In the genomic region with DNA sequence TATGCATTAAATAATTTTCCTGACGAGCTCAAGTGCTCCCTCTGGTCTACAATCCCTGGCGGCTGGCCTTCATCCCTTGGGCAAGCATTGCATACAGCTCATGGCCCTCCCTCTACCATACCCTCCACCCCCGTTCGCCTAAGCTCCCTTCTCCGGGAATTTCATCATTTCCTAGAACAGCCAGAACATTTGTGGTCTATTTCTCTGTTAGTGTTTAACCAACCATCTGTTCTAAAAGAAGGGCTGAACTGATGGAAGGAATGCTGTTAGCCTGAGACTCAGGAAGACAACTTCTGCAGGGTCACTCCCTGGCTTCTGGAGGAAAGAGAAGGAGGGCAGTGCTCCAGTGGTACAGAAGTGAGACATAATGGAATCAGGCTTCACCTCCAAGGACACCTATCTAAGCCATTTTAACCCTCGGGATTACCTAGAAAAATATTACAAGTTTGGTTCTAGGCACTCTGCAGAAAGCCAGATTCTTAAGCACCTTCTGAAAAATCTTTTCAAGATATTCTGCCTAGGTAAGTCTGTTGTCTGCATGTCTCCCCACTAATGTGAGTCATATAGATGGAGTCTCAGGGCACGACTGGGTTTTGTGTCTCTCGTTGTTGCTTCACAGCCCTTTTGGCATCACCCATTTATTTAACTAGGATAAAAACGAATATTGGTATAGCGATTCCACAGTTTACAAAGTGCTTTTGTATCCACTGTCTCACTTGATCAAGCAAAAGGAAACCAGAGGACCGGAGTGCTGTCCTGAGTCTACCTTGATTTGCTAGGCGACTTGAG, we compare ENCODE assay signal across 9 cellular contexts. TPM values are rescaled to one million over a fixed set of nuclear protein-coding genes. Genes with fewer than 3 reads are reported as not detected.
A peak's percentile ranks its signal among the peaks of the same experiment; 100 is the strongest.
DNase-seq lines count a peak whose midpoint lies in the region; ATAC-seq, FAIRE-seq and TF ChIP-seq lines count a peak whose summit lies in the region.
"Had no signal": no experiment of that assay in that cellular context is flagged by ENCODE, and none has a peak within 500 bp of the region (broad histone marks: within the 10 kb centered on the region; RNA-seq: fewer than 3 reads in every experiment).

A gene (plus strand): TSS at position 210 of the 789 bp plus-strand sequence. CDS start 158 bp downstream, at position 368.

- H3K27me3 ChIP-seq in liver (ENCODE audit: control insufficient read depth in 4 of 4, insufficient read depth in 4 of 4, low read length in 3 of 4): no peaks in the 10 kb centered on the region
- no peaks in the 10 kb centered on the region for H3K27me3 ChIP-seq in H7 (ENCODE audit: control insufficient read depth, insufficient read depth, low read length)

- H3K4me3 Mint-ChIP-seq in HFFc6 (peak within 1 kb of the TSS; percentile 95), chondrocyte (ENCODE audit: unreplicated experiment) (peak within 1 kb of the TSS; percentile 84)

- peak within 1 kb of the TSS; percentile 81 to 94 for H3K27ac ChIP-seq in liver (ENCODE audit: low read depth in 1 of 2, low read length in 2 of 2)

- H3K27me3 Mint-ChIP-seq in HFFc6 (ENCODE audit: insufficient read depth): no peaks in the 10 kb centered on the region
- no peaks in the 10 kb centered on the region for H3K27me3 Mint-ChIP-seq in chondrocyte (ENCODE audit: low read depth)

- peaks cover 87% of the 10 kb centered on the region for H3K4me1 Mint-ChIP-seq in HFFc6 (ENCODE audit: low read depth)
- peaks cover 84% of the 10 kb centered on the region for H3K4me1 Mint-ChIP-seq in chondrocyte (ENCODE audit: low read depth)

- H3K27ac Mint-ChIP-seq in HFFc6 (peak within 1 kb of the TSS; percentile 99), chondrocyte (ENCODE audit: unreplicated experiment) (peak within 1 kb of the TSS; percentile 100)

- peak; percentile 22; the same call in 1 of the 2 replicates for TF ChIP-seq CTCF in HFFc6 (IDR thresholded peaks at IDR 0.05)
- TF ChIP-seq CTCF in chondrocyte (IDR thresholded peaks at IDR 0.05): peak; percentile 45
- no peak for TF ChIP-seq CTCF in liver (IDR thresholded peaks at IDR 0.05; ENCODE audit: low read depth, low read length, missing input control)

- peak within 1 kb of the TSS; percentile 65 to 100 (median 96) for H3K4me3 ChIP-seq in liver (ENCODE audit: low read depth in 1 of 3, low read length in 3 of 3)
- H3K4me3 ChIP-seq in H7 (ENCODE audit: insufficient read depth, low read depth, low read length): no peak within 1 kb of the TSS

- peaks cover 2 to 38% (median 29%) of the 10 kb centered on the region in 4 donors for H3K36me3 ChIP-seq in liver (ENCODE audit: control insufficient read depth in 4 of 4, insufficient read depth in 3 of 4, low read depth in 1 of 4, low read length in 3 of 4)
- no peaks in the 10 kb centered on the region for H3K36me3 ChIP-seq in H7 (replicated peaks; ENCODE audit: control insufficient read depth, insufficient read depth, low read length)

- no peak for FAIRE-seq in frontal cortex (lab: Jason Lieb, UNC)

- H3K9me3 ChIP-seq in liver (ENCODE audit: control insufficient read depth in 4 of 4, low read length in 3 of 4): no peaks in the 10 kb centered on the region

- WGBS in liver: 33% methylated on average over 12 of the region's 12 CpGs

- H3K36me3 Mint-ChIP-seq in HFFc6 (ENCODE audit: low read depth) (peaks cover 51% of the 10 kb centered on the region), chondrocyte (ENCODE audit: low read depth) (peaks cover 30% of the 10 kb centered on the region)

- H3K9me3 Mint-ChIP-seq in HFFc6: peaks cover 32% of the 10 kb centered on the region
- peaks cover 37% of the 10 kb centered on the region for H3K9me3 Mint-ChIP-seq in chondrocyte (ENCODE audit: low read depth)

- ATAC-seq in GM21723 (IDR thresholded peaks at IDR 0.05; ENCODE audit: unreplicated experiment) (no peak), HG02642 (IDR thresholded peaks at IDR 0.05; ENCODE audit: poor library complexity, unreplicated experiment) (no peak)

- H3K4me1 ChIP-seq in liver (ENCODE audit: control insufficient read depth in 4 of 4, insufficient read depth in 4 of 4, low read length in 3 of 4): peaks cover 7 to 32% (median 15%) of the 10 kb centered on the region in 4 donors

- H3K9ac ChIP-seq in liver (ENCODE audit: low read depth in 1 of 2, low read length in 2 of 2): peak within 1 kb of the TSS; percentile 73 to 100

- DNase-seq in HFFc6 (peak; percentile 91), chondrocyte (ENCODE audit: low spot score) (no peak), superior temporal gyrus (ENCODE audit: extremely low spot score) (peak; percentile 28), H7 (no peak), frontal cortex (ENCODE audit: low spot score in 2 of 2) (no peak)

- peak; percentile 3 to 61 for TF ChIP-seq RAD21 in liver (IDR thresholded peaks at IDR 0.05)

TF ChIP-seq in liver, 16 proteins besides CTCF, POLR2A, EP300 and RAD21:
- TF ChIP-seq RXRA (IDR thresholded peaks at IDR 0.05) (peak; percentile 86 to 88), HNF4G (IDR thresholded peaks at IDR 0.05) (no peak), NR2F2 (IDR thresholded peaks at IDR 0.05) (peak; percentile 49), FOXA1 (IDR thresholded peaks at IDR 0.05) (peak; percentile 51), EGR1 (IDR thresholded peaks at IDR 0.05; ENCODE audit: low read depth in 2 of 2) (peak; percentile 85 to 94), SP1 (IDR thresholded peaks at IDR 0.05) (peak; percentile 94), GABPA (IDR thresholded peaks at IDR 0.05 in 1 of 2, conservative IDR thresholded peaks at IDR 0.05 in 1 of 2) (peak in 1 of 2 donors; percentile 69), JUND (IDR thresholded peaks at IDR 0.05) (peak; percentile 60 to 73), TAF1 (conservative IDR thresholded peaks at IDR 0.05) (peak; percentile 99), HNF4A (conservative IDR thresholded peaks at IDR 0.05) (peak; percentile 62 to 79), YY1 (IDR thresholded peaks at IDR 0.05) (peak; percentile 92), FOXA2 (IDR thresholded peaks at IDR 0.05) (peak; percentile 43)
- TF ChIP-seq, protein P1, sequence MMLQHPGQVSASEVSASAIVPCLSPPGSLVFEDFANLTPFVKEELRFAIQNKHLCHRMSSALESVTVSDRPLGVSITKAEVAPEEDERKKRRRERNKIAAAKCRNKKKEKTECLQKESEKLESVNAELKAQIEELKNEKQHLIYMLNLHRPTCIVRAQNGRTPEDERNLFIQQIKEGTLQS (IDR thresholded peaks at IDR 0.05): peak; percentile 92
- TF ChIP-seq, protein P2, sequence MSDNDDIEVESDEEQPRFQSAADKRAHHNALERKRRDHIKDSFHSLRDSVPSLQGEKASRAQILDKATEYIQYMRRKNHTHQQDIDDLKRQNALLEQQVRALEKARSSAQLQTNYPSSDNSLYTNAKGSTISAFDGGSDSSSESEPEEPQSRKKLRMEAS (IDR thresholded peaks at IDR 0.05): peak; percentile 89
- TF ChIP-seq, protein P3, sequence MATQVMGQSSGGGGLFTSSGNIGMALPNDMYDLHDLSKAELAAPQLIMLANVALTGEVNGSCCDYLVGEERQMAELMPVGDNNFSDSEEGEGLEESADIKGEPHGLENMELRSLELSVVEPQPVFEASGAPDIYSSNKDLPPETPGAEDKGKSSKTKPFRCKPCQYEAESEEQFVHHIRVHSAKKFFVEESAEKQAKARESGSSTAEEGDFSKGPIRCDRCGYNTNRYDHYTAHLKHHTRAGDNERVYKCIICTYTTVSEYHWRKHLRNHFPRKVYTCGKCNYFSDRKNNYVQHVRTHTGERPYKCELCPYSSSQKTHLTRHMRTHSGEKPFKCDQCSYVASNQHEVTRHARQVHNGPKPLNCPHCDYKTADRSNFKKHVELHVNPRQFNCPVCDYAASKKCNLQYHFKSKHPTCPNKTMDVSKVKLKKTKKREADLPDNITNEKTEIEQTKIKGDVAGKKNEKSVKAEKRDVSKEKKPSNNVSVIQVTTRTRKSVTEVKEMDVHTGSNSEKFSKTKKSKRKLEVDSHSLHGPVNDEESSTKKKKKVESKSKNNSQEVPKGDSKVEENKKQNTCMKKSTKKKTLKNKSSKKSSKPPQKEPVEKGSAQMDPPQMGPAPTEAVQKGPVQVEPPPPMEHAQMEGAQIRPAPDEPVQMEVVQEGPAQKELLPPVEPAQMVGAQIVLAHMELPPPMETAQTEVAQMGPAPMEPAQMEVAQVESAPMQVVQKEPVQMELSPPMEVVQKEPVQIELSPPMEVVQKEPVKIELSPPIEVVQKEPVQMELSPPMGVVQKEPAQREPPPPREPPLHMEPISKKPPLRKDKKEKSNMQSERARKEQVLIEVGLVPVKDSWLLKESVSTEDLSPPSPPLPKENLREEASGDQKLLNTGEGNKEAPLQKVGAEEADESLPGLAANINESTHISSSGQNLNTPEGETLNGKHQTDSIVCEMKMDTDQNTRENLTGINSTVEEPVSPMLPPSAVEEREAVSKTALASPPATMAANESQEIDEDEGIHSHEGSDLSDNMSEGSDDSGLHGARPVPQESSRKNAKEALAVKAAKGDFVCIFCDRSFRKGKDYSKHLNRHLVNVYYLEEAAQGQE (IDR thresholded peaks at IDR 0.05): peak; percentile 94
- TF ChIP-seq, protein P4, sequence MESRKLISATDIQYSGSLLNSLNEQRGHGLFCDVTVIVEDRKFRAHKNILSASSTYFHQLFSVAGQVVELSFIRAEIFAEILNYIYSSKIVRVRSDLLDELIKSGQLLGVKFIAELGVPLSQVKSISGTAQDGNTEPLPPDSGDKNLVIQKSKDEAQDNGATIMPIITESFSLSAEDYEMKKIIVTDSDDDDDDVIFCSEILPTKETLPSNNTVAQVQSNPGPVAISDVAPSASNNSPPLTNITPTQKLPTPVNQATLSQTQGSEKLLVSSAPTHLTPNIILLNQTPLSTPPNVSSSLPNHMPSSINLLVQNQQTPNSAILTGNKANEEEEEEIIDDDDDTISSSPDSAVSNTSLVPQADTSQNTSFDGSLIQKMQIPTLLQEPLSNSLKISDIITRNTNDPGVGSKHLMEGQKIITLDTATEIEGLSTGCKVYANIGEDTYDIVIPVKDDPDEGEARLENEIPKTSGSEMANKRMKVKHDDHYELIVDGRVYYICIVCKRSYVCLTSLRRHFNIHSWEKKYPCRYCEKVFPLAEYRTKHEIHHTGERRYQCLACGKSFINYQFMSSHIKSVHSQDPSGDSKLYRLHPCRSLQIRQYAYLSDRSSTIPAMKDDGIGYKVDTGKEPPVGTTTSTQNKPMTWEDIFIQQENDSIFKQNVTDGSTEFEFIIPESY (IDR thresholded peaks at IDR 0.05): peak; percentile 73

RNA-seq across cellular contexts. Expression of the gene that starts here (rescaled TPM):
- total RNA-seq in HFFc6 (2021; fragmentation: NEBNext Ultra II Directional; extraction: Animal tissue kit (Norgen Biotek cat#: 25700)): 100 to 1,000 TPM; 191 to 264 (median 205) TPM
- total RNA-seq in chondrocyte: 354 to 375 TPM (median 370 TPM) in 3 replicates
- 1,000 to 10,000 TPM in 1 of 2 donors, under 1 TPM in 1; 0.47 to 2,438 TPM for total RNA-seq in liver
- 1,000 to 10,000 TPM; 3,316 to 3,724 TPM for polyA plus RNA-seq in liver
- not detected in 2 replicates for total RNA-seq in H7 (2014; rRNA removed; shearing (Covaris generic))
- 0.41 TPM for total RNA-seq in frontal cortex
- total RNA-seq: activated CD8-positive, alpha-beta memory T cell treated with anti-CD3 and anti-CD28 coated beads for 36 hours had no signal

Comparison
In these comparisons a context has a peak if more than half of its experiments do, and no peak if none do; other contexts are left out.
1. DNase-seq: peak in HFFc6 (single experiment) and superior temporal gyrus (single experiment); none in chondrocyte (single experiment), H7 (single experiment) and frontal cortex (0 of 2).